ENCODE assay signal across 12 cellular contexts in genomic region chr3:173045770-173046382, GRCh38.
DNase-seq lines count a peak whose midpoint lies in the region; ATAC-seq, FAIRE-seq and TF ChIP-seq lines count a peak whose summit lies in the region.
"Had no signal": no experiment of that assay in that cellular context is flagged by ENCODE, and none has a peak within 500 bp of the region (broad histone marks: within the 10 kb centered on the region; RNA-seq: fewer than 3 reads in every experiment).

No MANE protein-coding gene starts in this region.

- H3K36me3 Mint-ChIP-seq in glutamatergic neuron (ENCODE audit: unreplicated experiment): no peaks in the 10 kb centered on the region
- no peaks in the 10 kb centered on the region for H3K36me3 Mint-ChIP-seq in activated CD4-positive, alpha-beta T cell treated with anti-CD3 and anti-CD28 coated beads, Interleukin-2, amount 10 ng/mL, durations not matched to agents 24 days and 14 days (ENCODE audit: low read depth)
- H3K36me3 Mint-ChIP-seq in activated T-helper 2 cell treated with anti-CD3 and anti-CD28 coated beads, Interferon-gamma antibody, Interleukin-2, Interleukin-4, amounts not matched to agents 10 μg/mL and 5 μg/mL and 100 μg/mL, durations not matched to agents 14 hours and 24 hours and 36 hours (ENCODE audit: low read depth): no peaks in the 10 kb centered on the region

- POLR2A ChIA-PET in GM10248 (lab: Yijun Ruan, JAX): no interaction called here

- no peaks in the 10 kb centered on the region for H3K9me3 ChIP-seq in thyroid gland
- H3K9me3 ChIP-seq: MG63, ovary had no signal

- DNase-seq in A172 (ENCODE audit: low spot score) (peak; percentile 4), GM10248 (ENCODE audit: extremely low spot score) (no peak), glutamatergic neuron (no peak), thyroid gland (no peak)
- no peak for DNase-seq in activated CD4-positive, alpha-beta T cell treated with anti-CD3 and anti-CD28 coated beads, Interleukin-2, amount 10 ng/mL, durations not matched to agents 24 days and 14 days
- DNase-seq in activated T-helper 2 cell treated with anti-CD3 and anti-CD28 coated beads, Interferon-gamma antibody, Interleukin-2, Interleukin-4, amounts not matched to agents 10 μg/mL and 5 μg/mL and 100 μg/mL, durations not matched to agents 14 hours and 24 hours and 36 hours (ENCODE audit: low spot score): no peak
- DNase-seq: activated CD4-positive, alpha-beta T cell treated with anti-CD3 and anti-CD28 coated beads, Interleukin-2, amount 50 U/mL, for 4 hours; DMS79; MG63; ovary had no signal

- intact Hi-C loops in activated CD4-positive, alpha-beta T cell treated with anti-CD3 and anti-CD28 coated beads, Interleukin-2, amount 10 ng/mL, durations not matched to agents 24 days and 14 days (cut with micrococcal nuclease): no loop called here
- intact Hi-C loops in thyroid gland (cut with DNase I): loop anchor here (10.0 kb wide), 1 partner anchor 211 kb away; no protein-coding TSS in a partner anchor
- intact Hi-C loops in activated T-helper 2 cell treated with anti-CD3 and anti-CD28 coated beads, Interferon-gamma antibody, Interleukin-2, Interleukin-4, amounts not matched to agents 10 μg/mL and 5 μg/mL and 100 μg/mL, durations not matched to agents 14 hours and 24 hours and 36 hours (cut with micrococcal nuclease): loop anchor here (10.0 kb wide), 1 partner anchor 241 kb away; no protein-coding TSS in a partner anchor

- no peak overlapping the region for H3K4me3 ChIP-seq in thyroid gland (replicated peaks in 1 of 3)
- H3K4me3 ChIP-seq: MG63, ovary had no signal

- no peak for TF ChIP-seq POLR2A in thyroid gland (IDR thresholded peaks at IDR 0.05)

- H3K27me3 Mint-ChIP-seq in glutamatergic neuron (ENCODE audit: unreplicated experiment): no peaks in the 10 kb centered on the region
- H3K27me3 Mint-ChIP-seq in activated CD4-positive, alpha-beta T cell treated with anti-CD3 and anti-CD28 coated beads, Interleukin-2, amount 10 ng/mL, durations not matched to agents 24 days and 14 days: no peaks in the 10 kb centered on the region
- no peaks in the 10 kb centered on the region for H3K27me3 Mint-ChIP-seq in activated T-helper 2 cell treated with anti-CD3 and anti-CD28 coated beads, Interferon-gamma antibody, Interleukin-2, Interleukin-4, amounts not matched to agents 10 μg/mL and 5 μg/mL and 100 μg/mL, durations not matched to agents 14 hours and 24 hours and 36 hours (ENCODE audit: low read depth)

- ATAC-seq in GM19463 (IDR thresholded peaks at IDR 0.05; ENCODE audit: unreplicated experiment): no peak

- no peaks in the 10 kb centered on the region for H3K36me3 ChIP-seq in thyroid gland
- H3K36me3 ChIP-seq: MG63, ovary had no signal

- no peak overlapping the region for H3K27ac ChIP-seq in thyroid gland
- H3K27ac ChIP-seq: ovary had no signal

- H3K4me3 Mint-ChIP-seq in glutamatergic neuron (ENCODE audit: unreplicated experiment): no peak overlapping the region
- H3K4me3 Mint-ChIP-seq in activated CD4-positive, alpha-beta T cell treated with anti-CD3 and anti-CD28 coated beads, Interleukin-2, amount 10 ng/mL, durations not matched to agents 24 days and 14 days: no peak overlapping the region
- no peak overlapping the region for H3K4me3 Mint-ChIP-seq in activated T-helper 2 cell treated with anti-CD3 and anti-CD28 coated beads, Interferon-gamma antibody, Interleukin-2, Interleukin-4, amounts not matched to agents 10 μg/mL and 5 μg/mL and 100 μg/mL, durations not matched to agents 14 hours and 24 hours and 36 hours (ENCODE audit: low read depth)

- peak; percentile 81 for FAIRE-seq in TTC549 (lab: Jason Lieb, UNC)

- no peaks in the 10 kb centered on the region for H3K9me3 Mint-ChIP-seq in glutamatergic neuron (ENCODE audit: unreplicated experiment)
- no peaks in the 10 kb centered on the region for H3K9me3 Mint-ChIP-seq in activated CD4-positive, alpha-beta T cell treated with anti-CD3 and anti-CD28 coated beads, Interleukin-2, amount 10 ng/mL, durations not matched to agents 24 days and 14 days
- no peaks in the 10 kb centered on the region for H3K9me3 Mint-ChIP-seq in activated T-helper 2 cell treated with anti-CD3 and anti-CD28 coated beads, Interferon-gamma antibody, Interleukin-2, Interleukin-4, amounts not matched to agents 10 μg/mL and 5 μg/mL and 100 μg/mL, durations not matched to agents 14 hours and 24 hours and 36 hours

- WGBS in thyroid gland, 2 donors: 63 to 65% methylated on average over 2 of the region's 2 CpGs

- H3K27ac Mint-ChIP-seq in glutamatergic neuron (ENCODE audit: unreplicated experiment): no peak overlapping the region
- no peak overlapping the region for H3K27ac Mint-ChIP-seq in activated CD4-positive, alpha-beta T cell treated with anti-CD3 and anti-CD28 coated beads, Interleukin-2, amount 10 ng/mL, durations not matched to agents 24 days and 14 days
- H3K27ac Mint-ChIP-seq in activated T-helper 2 cell treated with anti-CD3 and anti-CD28 coated beads, Interferon-gamma antibody, Interleukin-2, Interleukin-4, amounts not matched to agents 10 μg/mL and 5 μg/mL and 100 μg/mL, durations not matched to agents 14 hours and 24 hours and 36 hours: no peak overlapping the region

- H3K27me3 ChIP-seq in thyroid gland: no peaks in the 10 kb centered on the region
- H3K27me3 ChIP-seq: ovary had no signal

- H3K4me1 Mint-ChIP-seq in glutamatergic neuron (ENCODE audit: low read depth, unreplicated experiment): no peaks in the 10 kb centered on the region
- no peaks in the 10 kb centered on the region for H3K4me1 Mint-ChIP-seq in activated CD4-positive, alpha-beta T cell treated with anti-CD3 and anti-CD28 coated beads, Interleukin-2, amount 10 ng/mL, durations not matched to agents 24 days and 14 days
- H3K4me1 Mint-ChIP-seq in activated T-helper 2 cell treated with anti-CD3 and anti-CD28 coated beads, Interferon-gamma antibody, Interleukin-2, Interleukin-4, amounts not matched to agents 10 μg/mL and 5 μg/mL and 100 μg/mL, durations not matched to agents 14 hours and 24 hours and 36 hours (ENCODE audit: low read depth): no peaks in the 10 kb centered on the region

- CTCF ChIA-PET in GM10248 (lab: Yijun Ruan, JAX): no interaction called here

- peak; percentile 14 for TF ChIP-seq CTCF in GM10248 (IDR thresholded peaks at IDR 0.05; ENCODE audit: control extremely low read depth, extremely low read depth, low read depth, missing control alignments)
- TF ChIP-seq CTCF in glutamatergic neuron (IDR thresholded peaks at IDR 0.05; ENCODE audit: partially characterized antibody, unreplicated experiment): peak; percentile 62
- peak in 3 of 6 experiments; percentile 6 to 43 (median 29) for TF ChIP-seq CTCF in thyroid gland (IDR thresholded peaks at IDR 0.05)

- H3K4me1 ChIP-seq in thyroid gland: no peaks in the 10 kb centered on the region
